1 cellular context compared by ENCODE assay signal in the genomic region with DNA sequence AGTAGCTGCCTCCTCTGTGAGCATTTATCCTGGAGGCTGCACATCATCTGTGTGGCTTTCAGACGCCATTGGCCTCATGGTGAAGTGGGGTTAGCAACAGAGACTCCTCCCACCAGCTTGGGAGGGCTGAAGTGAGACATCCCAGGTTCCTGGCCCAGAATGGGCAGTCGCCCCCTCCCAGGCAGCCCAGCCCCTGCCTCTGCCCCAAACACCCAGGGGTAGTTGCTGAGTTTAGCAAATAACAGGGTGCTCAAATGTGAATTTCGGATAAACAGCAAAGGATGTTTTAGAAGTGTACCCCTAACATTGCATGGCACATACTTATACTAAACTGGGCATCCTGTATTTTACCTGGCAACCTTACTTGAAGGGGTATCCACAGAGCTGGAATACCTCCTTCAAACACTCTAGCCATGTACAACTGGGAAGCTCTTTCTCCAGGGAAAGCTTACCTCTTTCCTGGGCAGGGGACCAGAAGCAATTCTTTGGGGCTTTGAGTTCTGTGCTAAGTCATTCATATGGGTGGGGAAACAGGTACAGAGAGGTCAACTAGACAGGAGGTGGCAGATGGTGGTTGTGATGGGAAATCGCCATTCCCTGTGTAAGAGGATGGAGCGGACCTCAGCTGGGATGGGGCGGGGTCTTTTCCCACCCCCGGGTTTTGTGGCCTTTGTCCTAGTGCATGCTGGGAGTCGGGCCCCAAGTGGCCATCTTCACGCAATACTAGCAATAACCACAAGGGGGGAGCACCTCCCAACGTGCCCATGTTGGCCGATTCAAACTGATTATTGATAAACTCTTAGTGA.
TF ChIP-seq lines count a peak whose summit lies in the region.

No MANE protein-coding gene starts in this region.

TF ChIP-seq in HEK293, 187 proteins besides CTCF, POLR2A, EP300 and RAD21 (continued from another document):
- TF ChIP-seq, protein P1, sequence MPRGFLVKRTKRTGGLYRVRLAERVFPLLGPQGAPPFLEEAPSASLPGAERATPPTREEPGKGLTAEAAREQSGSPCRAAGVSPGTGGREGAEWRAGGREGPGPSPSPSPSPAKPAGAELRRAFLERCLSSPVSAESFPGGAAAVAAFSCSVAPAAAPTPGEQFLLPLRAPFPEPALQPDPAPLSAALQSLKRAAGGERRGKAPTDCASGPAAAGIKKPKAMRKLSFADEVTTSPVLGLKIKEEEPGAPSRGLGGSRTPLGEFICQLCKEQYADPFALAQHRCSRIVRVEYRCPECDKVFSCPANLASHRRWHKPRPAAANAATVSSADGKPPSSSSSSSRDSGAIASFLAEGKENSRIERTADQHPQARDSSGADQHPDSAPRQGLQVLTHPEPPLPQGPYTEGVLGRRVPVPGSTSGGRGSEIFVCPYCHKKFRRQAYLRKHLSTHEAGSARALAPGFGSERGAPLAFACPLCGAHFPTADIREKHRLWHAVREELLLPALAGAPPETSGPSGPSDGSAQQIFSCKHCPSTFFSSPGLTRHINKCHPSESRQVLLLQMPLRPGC (tag by site-specific recombination; IDR thresholded peaks at IDR 0.05), result no peak
- TF ChIP-seq ZNF121 (tag by site-specific recombination; IDR thresholded peaks at IDR 0.05) (no peak), IKZF3 (tag by site-specific recombination; IDR thresholded peaks at IDR 0.05) (no peak), ZNF549 (tag by site-specific recombination; IDR thresholded peaks at IDR 0.05) (no peak), KLF8 (tag by site-specific recombination; IDR thresholded peaks at IDR 0.05) (peak; percentile 26; the same call in 1 of the 2 replicates), ZNF335 (tag by site-specific recombination; conservative IDR thresholded peaks at IDR 0.05) (peak; percentile 39), ZNF529 (tag by site-specific recombination; IDR thresholded peaks at IDR 0.05; ENCODE audit: insufficient replicate concordance) (no peak), ZNF768 (tag by site-specific recombination; IDR thresholded peaks at IDR 0.05) (peak; percentile 68; the same call in 1 of the 2 replicates), ZNF843 (tag by site-specific recombination; IDR thresholded peaks at IDR 0.05) (no peak), ZFHX2 (tag by site-specific recombination; conservative IDR thresholded peaks at IDR 0.05) (peak; percentile 57), ZNF654 (tag by site-specific recombination; IDR thresholded peaks at IDR 0.05; ENCODE audit: low read depth) (peak; percentile 72), ZNF366 (tag by site-specific recombination; conservative IDR thresholded peaks at IDR 0.05) (no peak), ZNF48 (tag by site-specific recombination; IDR thresholded peaks at IDR 0.05) (no peak), ZBTB48 (tag by site-specific recombination; IDR thresholded peaks at IDR 0.05) (0 out of 2 replicates have a peak, but pooled peaks have one; percentile 26), ZNF707 (tag by site-specific recombination; IDR thresholded peaks at IDR 0.05) (no peak), TSHZ1 (tag by site-specific recombination; IDR thresholded peaks at IDR 0.05; ENCODE audit: borderline replicate concordance) (no peak), ZNF76 (tag by site-specific recombination; IDR thresholded peaks at IDR 0.05; ENCODE audit: borderline replicate concordance, low read depth) (peak; percentile 80)
- TF ChIP-seq, protein P2, sequence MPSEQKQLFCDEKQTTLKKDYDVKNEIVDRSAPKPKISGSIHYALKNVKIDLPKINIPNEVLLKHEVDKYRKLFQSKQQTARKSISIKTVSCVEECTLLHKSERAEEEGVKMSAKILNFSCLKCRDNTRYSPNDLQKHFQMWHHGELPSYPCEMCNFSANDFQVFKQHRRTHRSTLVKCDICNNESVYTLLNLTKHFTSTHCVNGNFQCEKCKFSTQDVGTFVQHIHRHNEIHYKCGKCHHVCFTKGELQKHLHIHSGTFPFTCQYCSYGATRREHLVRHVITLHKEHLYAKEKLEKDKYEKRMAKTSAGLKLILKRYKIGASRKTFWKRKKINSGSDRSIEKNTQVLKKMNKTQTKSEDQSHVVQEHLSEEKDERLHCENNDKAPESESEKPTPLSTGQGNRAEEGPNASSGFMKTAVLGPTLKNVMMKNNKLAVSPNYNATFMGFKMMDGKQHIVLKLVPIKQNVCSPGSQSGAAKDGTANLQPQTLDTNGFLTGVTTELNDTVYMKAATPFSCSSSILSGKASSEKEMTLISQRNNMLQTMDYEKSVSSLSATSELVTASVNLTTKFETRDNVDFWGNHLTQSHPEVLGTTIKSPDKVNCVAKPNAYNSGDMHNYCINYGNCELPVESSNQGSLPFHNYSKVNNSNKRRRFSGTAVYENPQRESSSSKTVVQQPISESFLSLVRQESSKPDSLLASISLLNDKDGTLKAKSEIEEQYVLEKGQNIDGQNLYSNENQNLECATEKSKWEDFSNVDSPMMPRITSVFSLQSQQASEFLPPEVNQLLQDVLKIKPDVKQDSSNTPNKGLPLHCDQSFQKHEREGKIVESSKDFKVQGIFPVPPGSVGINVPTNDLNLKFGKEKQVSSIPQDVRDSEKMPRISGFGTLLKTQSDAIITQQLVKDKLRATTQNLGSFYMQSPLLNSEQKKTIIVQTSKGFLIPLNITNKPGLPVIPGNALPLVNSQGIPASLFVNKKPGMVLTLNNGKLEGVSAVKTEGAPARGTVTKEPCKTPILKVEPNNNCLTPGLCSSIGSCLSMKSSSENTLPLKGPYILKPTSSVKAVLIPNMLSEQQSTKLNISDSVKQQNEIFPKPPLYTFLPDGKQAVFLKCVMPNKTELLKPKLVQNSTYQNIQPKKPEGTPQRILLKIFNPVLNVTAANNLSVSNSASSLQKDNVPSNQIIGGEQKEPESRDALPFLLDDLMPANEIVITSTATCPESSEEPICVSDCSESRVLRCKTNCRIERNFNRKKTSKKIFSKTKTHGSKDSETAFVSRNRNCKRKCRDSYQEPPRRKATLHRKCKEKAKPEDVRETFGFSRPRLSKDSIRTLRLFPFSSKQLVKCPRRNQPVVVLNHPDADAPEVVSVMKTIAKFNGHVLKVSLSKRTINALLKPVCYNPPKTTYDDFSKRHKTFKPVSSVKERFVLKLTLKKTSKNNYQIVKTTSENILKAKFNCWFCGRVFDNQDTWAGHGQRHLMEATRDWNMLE (tag by site-specific recombination; conservative IDR thresholded peaks at IDR 0.05; ENCODE audit: low read depth), result peak; percentile 43
- TF ChIP-seq, protein P3, sequence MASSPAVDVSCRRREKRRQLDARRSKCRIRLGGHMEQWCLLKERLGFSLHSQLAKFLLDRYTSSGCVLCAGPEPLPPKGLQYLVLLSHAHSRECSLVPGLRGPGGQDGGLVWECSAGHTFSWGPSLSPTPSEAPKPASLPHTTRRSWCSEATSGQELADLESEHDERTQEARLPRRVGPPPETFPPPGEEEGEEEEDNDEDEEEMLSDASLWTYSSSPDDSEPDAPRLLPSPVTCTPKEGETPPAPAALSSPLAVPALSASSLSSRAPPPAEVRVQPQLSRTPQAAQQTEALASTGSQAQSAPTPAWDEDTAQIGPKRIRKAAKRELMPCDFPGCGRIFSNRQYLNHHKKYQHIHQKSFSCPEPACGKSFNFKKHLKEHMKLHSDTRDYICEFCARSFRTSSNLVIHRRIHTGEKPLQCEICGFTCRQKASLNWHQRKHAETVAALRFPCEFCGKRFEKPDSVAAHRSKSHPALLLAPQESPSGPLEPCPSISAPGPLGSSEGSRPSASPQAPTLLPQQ (tag by site-specific recombination; IDR thresholded peaks at IDR 0.05), result 0 out of 2 replicates have a peak, but pooled peaks have one; percentile 14
